In the genomic region with DNA sequence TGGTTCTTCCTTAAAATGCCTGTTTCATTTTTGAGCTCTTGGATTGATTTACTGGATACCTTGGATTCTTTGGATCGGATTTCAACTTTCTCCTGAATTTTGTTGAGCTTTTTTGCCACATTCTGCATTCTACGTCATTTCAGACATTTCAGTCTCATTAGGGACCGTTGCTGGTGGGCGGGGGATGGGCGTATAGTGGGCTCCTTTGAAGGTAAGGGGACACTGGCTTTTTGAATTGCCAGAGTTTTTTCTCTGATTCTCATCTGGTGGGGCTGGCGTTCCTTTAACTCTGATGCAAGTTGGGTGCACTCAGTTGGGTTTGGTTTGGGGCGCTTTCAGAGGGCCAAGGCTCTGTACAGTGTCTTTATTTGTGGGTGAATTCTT, we compare ENCODE assay signal across 14 cellular contexts.
DNase-seq lines count a peak whose midpoint lies in the region; ATAC-seq and TF ChIP-seq lines count a peak whose summit lies in the region.
"Had no signal": no experiment of that assay in that cellular context is flagged by ENCODE, and none has a peak within 500 bp of the region (broad histone marks: within the 10 kb centered on the region; RNA-seq: fewer than 3 reads in every experiment).

No MANE protein-coding gene starts in this region.

- no TSS peak for BruUV-seq in Caco-2 (replicated peaks; lab: Mats Ljungman, UMichigan)

- no peak for DNase-seq in Karpas-422
- DNase-seq in hepatocyte (ENCODE audit: low spot score), result no peak
- no peak for DNase-seq in stimulated activated CD8-positive, alpha-beta memory T cell treated with anti-CD3 and anti-CD28 coated beads, Interleukin-4, amount 100 ng/mL, for 48 hours
- no peak for DNase-seq in Caco-2
- no peak for DNase-seq in NCI-H446 (lab: John Stamatoyannopoulos, UW)
- DNase-seq in body of pancreas, result no peak
- DNase-seq: activated CD4-positive, CD25-positive, alpha-beta regulatory T cell; lower lobe of right lung had no signal

- H3K36me3 ChIP-seq in ES-I3 (ENCODE audit: insufficient read depth, low read length) (no peaks in the 10 kb centered on the region), Karpas-422 (ENCODE audit: insufficient read depth, low read length) (no peaks in the 10 kb centered on the region), hepatocyte (replicated peaks; ENCODE audit: insufficient read depth, low read depth) (no peaks in the 10 kb centered on the region), Caco-2 (ENCODE audit: control insufficient read depth, insufficient read depth, low read length) (no peaks in the 10 kb centered on the region), body of pancreas (replicated peaks in 1 of 2; ENCODE audit: insufficient read depth in 1 of 2, low read depth in 2 of 2) (no peaks in the 10 kb centered on the region)
- H3K36me3 ChIP-seq: lower lobe of right lung, SJCRH30 had no signal

- no peaks in the 10 kb centered on the region for H3K4me1 ChIP-seq in ES-I3 (ENCODE audit: insufficient read depth, low read length)
- H3K4me1 ChIP-seq in Karpas-422 (ENCODE audit: low read length), result peaks cover 4% of the 10 kb centered on the region; the same call in 1 of the 2 replicates
- H3K4me1 ChIP-seq in hepatocyte (ENCODE audit: insufficient read depth), result no peaks in the 10 kb centered on the region
- H3K4me1 ChIP-seq in Caco-2, result peaks cover 6% of the 10 kb centered on the region; the same call in 1 of the 2 replicates
- H3K4me1 ChIP-seq in body of pancreas, result peaks cover 6% of the 10 kb centered on the region
- H3K4me1 ChIP-seq: lower lobe of right lung, parathyroid adenoma, SJCRH30 had no signal

- no peak for TF ChIP-seq POLR2A in body of pancreas (IDR thresholded peaks at IDR 0.05)

- no peak overlapping the region for H3K27ac Mint-ChIP-seq in Caco-2 (ENCODE audit: unreplicated experiment)
- H3K27ac Mint-ChIP-seq: activated T-cell treated with anti-CD3 and anti-CD28 coated beads, Interleukin-2, amount 50 U/mL, for 72 hours; stimulated activated memory B cell treated with anti-CD40 and anti-IgM and Interleukin-4, amounts not matched to agents 10 μg/mL and 1 μg/mL and 100 μg/mL, for 72 hours had no signal

- 57% methylated on average over 7 of the region's 7 CpGs for WGBS in hepatocyte (ENCODE audit: low lambda C conversion rate, missing lambda C conversion rate)
- 42 to 49% methylated on average over 7 of the region's 7 CpGs for whole genome bisulfite sequencing in body of pancreas, 2 donors

- H3K27me3 Mint-ChIP-seq in Caco-2 (ENCODE audit: insufficient read depth, unreplicated experiment), result no peaks in the 10 kb centered on the region
- H3K27me3 Mint-ChIP-seq: stimulated activated memory B cell treated with anti-CD40 and anti-IgM and Interleukin-4, amounts not matched to agents 10 μg/mL and 1 μg/mL and 100 μg/mL, for 72 hours had no signal

- peak; percentile 9 for ATAC-seq in GM21723 (IDR thresholded peaks at IDR 0.05; ENCODE audit: unreplicated experiment)
- ATAC-seq in body of pancreas, result no peak

- H3K36me3 Mint-ChIP-seq in Caco-2 (ENCODE audit: insufficient read depth, unreplicated experiment), result no peaks in the 10 kb centered on the region

- no peak overlapping the region for H3K27ac ChIP-seq in Karpas-422 (ENCODE audit: low read length)
- no peak overlapping the region for H3K27ac ChIP-seq in hepatocyte
- H3K27ac ChIP-seq in body of pancreas, result no peak overlapping the region
- H3K27ac ChIP-seq: lower lobe of right lung, parathyroid adenoma, SJCRH30 had no signal

- no peaks in the 10 kb centered on the region for H3K9me3 Mint-ChIP-seq in Caco-2 (ENCODE audit: unreplicated experiment)
- H3K9me3 Mint-ChIP-seq: activated T-cell treated with anti-CD3 and anti-CD28 coated beads, Interleukin-2, amount 50 U/mL, for 72 hours; stimulated activated memory B cell treated with anti-CD40 and anti-IgM and Interleukin-4, amounts not matched to agents 10 μg/mL and 1 μg/mL and 100 μg/mL, for 72 hours had no signal

- TF ChIP-seq CTCF in hepatocyte (IDR thresholded peaks at IDR 0.05; ENCODE audit: poor library complexity), result no peak
- TF ChIP-seq CTCF in Caco-2 (IDR thresholded peaks at IDR 0.05; ENCODE audit: insufficient read depth in 1 of 2, low read depth in 1 of 2, low read length in 1 of 2, severe bottlenecking in 1 of 2, unreplicated experiment in 1 of 2), result no peak
- TF ChIP-seq CTCF in body of pancreas (IDR thresholded peaks at IDR 0.05), result no peak

- H3K79me2 ChIP-seq in Karpas-422 (ENCODE audit: low read length) (no peaks in the 10 kb centered on the region), hepatocyte (no peaks in the 10 kb centered on the region)
- H3K79me2 ChIP-seq: parathyroid adenoma had no signal

- H4K20me1 ChIP-seq in Karpas-422 (ENCODE audit: insufficient read depth, low read depth, low read length) (no peaks in the 10 kb centered on the region), hepatocyte (ENCODE audit: insufficient read depth, poor library complexity, severe bottlenecking) (no peaks in the 10 kb centered on the region)

- intact Hi-C loops in Caco-2 (cut with micrococcal nuclease; ENCODE audit: unreplicated experiment), result loop anchor here (1.0 to 5.0 kb wide), 3 partner anchors 68 to 276 kb away; no protein-coding TSS in a partner anchor
- intact Hi-C loops in body of pancreas (cut with DNase I), result no loop called here

- H3K4me3 Mint-ChIP-seq in Caco-2 (ENCODE audit: unreplicated experiment), result no peak overlapping the region
- H3K4me3 Mint-ChIP-seq: activated T-cell treated with anti-CD3 and anti-CD28 coated beads, Interleukin-2, amount 50 U/mL, for 72 hours; stimulated activated memory B cell treated with anti-CD40 and anti-IgM and Interleukin-4, amounts not matched to agents 10 μg/mL and 1 μg/mL and 100 μg/mL, for 72 hours had no signal

- H2AFZ ChIP-seq in Karpas-422 (ENCODE audit: low read length) (peak overlapping the region; percentile 22; the same call in 1 of the 2 replicates), hepatocyte (peak overlapping the region; percentile 31)
- H2AFZ ChIP-seq: parathyroid adenoma had no signal

- H3K27me3 ChIP-seq in Karpas-422 (ENCODE audit: low read length) (0 out of 2 replicates have a peak, but pooled peaks cover 9% of the 10 kb centered on the region), hepatocyte (no peaks in the 10 kb centered on the region), Caco-2 (replicated peaks; ENCODE audit: control insufficient read depth, insufficient read depth, low read length) (no peaks in the 10 kb centered on the region), body of pancreas (no peaks in the 10 kb centered on the region)
- H3K27me3 ChIP-seq: SJCRH30 had no signal

- H3K4me1 Mint-ChIP-seq in Caco-2 (ENCODE audit: low read depth, unreplicated experiment), result peaks cover 10% of the 10 kb centered on the region

- no peak overlapping the region; the same call in 1 of the 2 replicates for H3K4me3 ChIP-seq in Karpas-422 (ENCODE audit: low read length)
- H3K4me3 ChIP-seq in hepatocyte, result no peak overlapping the region
- no peak overlapping the region for H3K4me3 ChIP-seq in Caco-2 (ENCODE audit: low read depth, low read length)
- no peak overlapping the region for H3K4me3 ChIP-seq in body of pancreas
- H3K4me3 ChIP-seq: lower lobe of right lung, SJCRH30 had no signal

- H3K4me2 ChIP-seq in Karpas-422 (ENCODE audit: low read depth, low read length, poor library complexity, severe bottlenecking), result peak overlapping the region; percentile 27
- H3K4me2 ChIP-seq in hepatocyte, result peak overlapping the region; percentile 41

- no peaks in the 10 kb centered on the region for H3K9me3 ChIP-seq in ES-I3 (ENCODE audit: control insufficient read depth, insufficient read depth, low read length)
- H3K9me3 ChIP-seq in Karpas-422 (ENCODE audit: low read length), result no peaks in the 10 kb centered on the region
- H3K9me3 ChIP-seq in hepatocyte (ENCODE audit: low read depth), result no peaks in the 10 kb centered on the region
- no peaks in the 10 kb centered on the region for H3K9me3 ChIP-seq in Caco-2
- no peaks in the 10 kb centered on the region for H3K9me3 ChIP-seq in body of pancreas
- H3K9me3 ChIP-seq: lower lobe of right lung, SJCRH30 had no signal

- H3K9me2 ChIP-seq in Karpas-422 (replicated peaks; ENCODE audit: insufficient read depth, low read length), result no peaks in the 10 kb centered on the region
- no peaks in the 10 kb centered on the region for H3K9me2 ChIP-seq in hepatocyte (replicated peaks; ENCODE audit: insufficient read depth)

- CTCF ChIA-PET in Caco-2 (lab: Charles Lee), result no interaction called here

- POLR2A ChIA-PET in Caco-2 (lab: Charles Lee), result no interaction called here

- H3K9ac ChIP-seq in ES-I3 (ENCODE audit: low read depth, low read length), result peak overlapping the region; percentile 7; the same call in 1 of the 2 replicates
- H3K9ac ChIP-seq in Karpas-422 (ENCODE audit: low read length), result no peak overlapping the region
- H3K9ac ChIP-seq: parathyroid adenoma had no signal
